14 cellular contexts compared by ENCODE assay signal in genomic region chr4:175961604-175962003, GRCh38.
A peak's percentile ranks its signal among the peaks of the same experiment; 100 is the strongest.
DNase-seq lines count a peak whose midpoint lies in the region; ATAC-seq lines count a peak whose summit lies in the region.
"Had no signal": no experiment of that assay in that cellular context is flagged by ENCODE, and none has a peak within 500 bp of the region (broad histone marks: within the 10 kb centered on the region; RNA-seq: fewer than 3 reads in every experiment).

No MANE protein-coding gene starts in this region.

- peak overlapping the region; percentile 83 for H3K27ac Mint-ChIP-seq in memory B cell
- no peak overlapping the region for H3K27ac Mint-ChIP-seq in activated CD4-positive, alpha-beta T cell treated with anti-CD3 and anti-CD28 coated beads, Interleukin-2, amount 10 ng/mL, durations not matched to agents 7 days and 5 days
- H3K27ac Mint-ChIP-seq: CD4-positive, alpha-beta T cell; progenitor cell of endocrine pancreas had no signal

- ATAC-seq in GM19035 (IDR thresholded peaks at IDR 0.05; ENCODE audit: unreplicated experiment) (peak; percentile 69), GM21723 (IDR thresholded peaks at IDR 0.05; ENCODE audit: unreplicated experiment) (peak; percentile 91), HG03097 (IDR thresholded peaks at IDR 0.05; ENCODE audit: low FRiP score, unreplicated experiment) (peak; percentile 83), memory B cell (ENCODE audit: low read depth) (peak; percentile 66)

- H3K4me3 Mint-ChIP-seq in memory B cell: peak overlapping the region; percentile 21
- no peak overlapping the region for H3K4me3 Mint-ChIP-seq in activated CD4-positive, alpha-beta T cell treated with anti-CD3 and anti-CD28 coated beads, Interleukin-2, amount 10 ng/mL, durations not matched to agents 7 days and 5 days
- H3K4me3 Mint-ChIP-seq: CD4-positive, alpha-beta T cell had no signal

- CTCF ChIA-PET in activated CD4-positive, alpha-beta T cell treated with anti-CD3 and anti-CD28 coated beads, Interleukin-2, amount 10 ng/mL, durations not matched to agents 7 days and 5 days (lab: Charles Lee): no interaction called here

- peaks cover 3% of the 10 kb centered on the region for H3K36me3 Mint-ChIP-seq in memory B cell
- no peaks in the 10 kb centered on the region for H3K36me3 Mint-ChIP-seq in activated CD4-positive, alpha-beta T cell treated with anti-CD3 and anti-CD28 coated beads, Interleukin-2, amount 10 ng/mL, durations not matched to agents 7 days and 5 days (ENCODE audit: low read depth)

- POLR2A ChIA-PET in activated CD4-positive, alpha-beta T cell treated with anti-CD3 and anti-CD28 coated beads, Interleukin-2, amount 10 ng/mL, durations not matched to agents 7 days and 5 days (lab: Charles Lee): no interaction called here

- peaks cover 18% of the 10 kb centered on the region for H3K4me1 Mint-ChIP-seq in memory B cell
- H3K4me1 Mint-ChIP-seq in activated CD4-positive, alpha-beta T cell treated with anti-CD3 and anti-CD28 coated beads, Interleukin-2, amount 10 ng/mL, durations not matched to agents 7 days and 5 days: no peaks in the 10 kb centered on the region

- no peaks in the 10 kb centered on the region for H3K9me3 Mint-ChIP-seq in memory B cell
- H3K9me3 Mint-ChIP-seq in activated CD4-positive, alpha-beta T cell treated with anti-CD3 and anti-CD28 coated beads, Interleukin-2, amount 10 ng/mL, durations not matched to agents 7 days and 5 days: no peaks in the 10 kb centered on the region
- H3K9me3 Mint-ChIP-seq: CD4-positive, alpha-beta T cell had no signal

- DNase-seq in memory B cell (ENCODE audit: low spot score in 2 of 2) (no peak), RPMI8226 (no peak), NCI-H446 (lab: John Stamatoyannopoulos, UW) (no peak), Kasumi-1 (lab: John Stamatoyannopoulos, UW) (no peak)
- DNase-seq in activated CD4-positive, alpha-beta T cell treated with anti-CD3 and anti-CD28 coated beads, Interleukin-2, amount 10 ng/mL, durations not matched to agents 7 days and 5 days: no peak
- DNase-seq: CD4-positive, alpha-beta T cell; NCI-H2081 treated with DMSO at 0.1 percent for 48 hours; PC-9; stimulated activated CD4-positive, alpha-beta T cell treated with anti-CD3 and anti-CD28 coated beads, Interleukin-4, amount 100 ng/mL, for 24 hours; T-helper 2 cell had no signal

- H3K27me3 Mint-ChIP-seq in memory B cell: no peaks in the 10 kb centered on the region
- no peaks in the 10 kb centered on the region for H3K27me3 Mint-ChIP-seq in activated CD4-positive, alpha-beta T cell treated with anti-CD3 and anti-CD28 coated beads, Interleukin-2, amount 10 ng/mL, durations not matched to agents 7 days and 5 days
- H3K27me3 Mint-ChIP-seq: progenitor cell of endocrine pancreas had no signal
